In genomic region chr16:85291302-85292148, GRCh38 we compare ENCODE assay signal across 13 cellular contexts.
DNase-seq lines count a peak whose midpoint lies in the region; FAIRE-seq and TF ChIP-seq lines count a peak whose summit lies in the region.
"Had no signal": no experiment of that assay in that cellular context is flagged by ENCODE, and none has a peak within 500 bp of the region (broad histone marks: within the 10 kb centered on the region; RNA-seq: fewer than 3 reads in every experiment).

No MANE protein-coding gene starts in this region.

- H4K20me1 ChIP-seq in H1 (replicated peaks in 1 of 2; ENCODE audit: control insufficient read depth in 1 of 2, insufficient read depth in 2 of 2, low read length in 2 of 2) = peaks cover 5 to 7% of the 10 kb centered on the region in 2 experiments

- TF ChIP-seq POLR2A in Peyer's patch (IDR thresholded peaks at IDR 0.05) = no peak
- no peak for TF ChIP-seq POLR2A in H1 (IDR thresholded peaks at IDR 0.05; ENCODE audit: control extremely low read depth in 1 of 2, low read depth in 2 of 2, low read length in 2 of 2)
- no peak for TF ChIP-seq POLR2A in tibial nerve (IDR thresholded peaks at IDR 0.05)

- no peak overlapping the region for H3K14ac ChIP-seq in H1 (ENCODE audit: insufficient read length)

- H3K4me2 ChIP-seq in H1 (ENCODE audit: insufficient read depth in 1 of 2, low read depth in 2 of 2, low read length in 2 of 2) = no peak overlapping the region; a peak in 1 of 4 replicates

- no peaks in the 10 kb centered on the region; the same call in 1 of the 2 replicates for H3K79me1 ChIP-seq in H1 (ENCODE audit: low read depth, low read length)

- H3K4me1 ChIP-seq in Peyer's patch = peaks cover 0 to 24% (median 0%) of the 10 kb centered on the region in 4 donors
- peaks cover 0 to 12% (median under 1%) of the 10 kb centered on the region in 4 experiments; a peak in 4 of 7 replicates for H3K4me1 ChIP-seq in H1 (replicated peaks in 1 of 4; ENCODE audit: control insufficient read depth in 3 of 4, insufficient read depth in 4 of 4, low read length in 3 of 4)
- H3K4me1 ChIP-seq in tibial nerve = peaks cover 0 to 78% (median 50%) of the 10 kb centered on the region in 4 donors

- POLR2A ChIA-PET in H1 (lab: Charles Lee; ENCODE audit: partially characterized antibody) = no interaction called here

- H3K4ac ChIP-seq in H1 (replicated peaks; ENCODE audit: insufficient read length, low read depth, low read length) = no peak overlapping the region

- H2AFZ ChIP-seq in H1 (ENCODE audit: low read length) = no peak overlapping the region

- CTCF ChIA-PET in H1 (lab: Charles Lee; ENCODE audit: partially characterized antibody) = interaction anchor here (1.0 to 15.8 kb wide), 7 partner anchors 11 to 46 kb away, joined by 3 to 165 read pairs (median 5); no protein-coding TSS in a partner anchor

- H3K4me3 ChIP-seq in Peyer's patch (no peak overlapping the region), H1 (ENCODE audit: extremely low read depth in 1 of 4, insufficient read depth in 2 of 4, low read depth in 3 of 4, low read length in 4 of 4) (no peak overlapping the region), tibial nerve (no peak overlapping the region)
- H3K4me3 ChIP-seq: psoas muscle had no signal

- H3K27ac ChIP-seq in Peyer's patch (peak overlapping the region in 3 of 4 donors; percentile 36 to 75 (median 66)), H1 (ENCODE audit: low read depth, low read length) (no peak overlapping the region), tibial nerve (peak overlapping the region; percentile 60 to 93 (median 76))
- H3K27ac ChIP-seq: psoas muscle had no signal

- H2BK12ac ChIP-seq in H1 (ENCODE audit: low read depth, low read length) = no peak overlapping the region

- DNase-seq in Peyer's patch (peak in 2 of 3 donors; percentile 62 to 74), H1 (ENCODE audit: low read depth in 1 of 2, low spot score in 2 of 2) (no peak), lung microvascular endothelial cell (ENCODE audit: low read depth in 2 of 2) (peak; percentile 32 to 45), tibial nerve (ENCODE audit: low spot score in 2 of 2) (peak in 1 of 2 donors; percentile 52), DMS79 treated with DMSO at 0.1 percent for 48 hours (lab: John Stamatoyannopoulos, UW) (no peak), NCI-H446 (lab: John Stamatoyannopoulos, UW) (no peak), ureter (ENCODE audit: low spot score) (no peak)
- no peak for DNase-seq in activated CD4-positive, alpha-beta T cell treated with anti-CD3 and anti-CD28 coated beads for 1 hour
- DNase-seq: activated T-cell treated with anti-CD3 and anti-CD28 coated beads, Interleukin-2, amount 50 U/mL, for 1 hour; DMS79; NCI-H2171; T-helper 2 cell had no signal

- H4K5ac ChIP-seq in H1 (ENCODE audit: insufficient read length, low read depth, low read length) = no peak overlapping the region

- H3K79me2 ChIP-seq in H1 (ENCODE audit: control insufficient read depth in 1 of 2, insufficient read depth in 2 of 2, low read length in 2 of 2) = no peaks in the 10 kb centered on the region

- no peak overlapping the region for H4K91ac ChIP-seq in H1 (replicated peaks; ENCODE audit: insufficient read length, low read length)

- no peak overlapping the region; the same call in 1 of the 2 replicates for H2BK15ac ChIP-seq in H1 (ENCODE audit: low read length)

- TF ChIP-seq RAD21 in H1 (IDR thresholded peaks at IDR 0.05 in 1 of 2, conservative IDR thresholded peaks at IDR 0.05 in 1 of 2; ENCODE audit: low read depth in 2 of 2, low read length in 2 of 2) = no peak

- H3K9me3 ChIP-seq in Peyer's patch (no peaks in the 10 kb centered on the region), H1 (ENCODE audit: insufficient read depth in 2 of 2, low read depth in 1 of 2, low read length in 1 of 2) (no peaks in the 10 kb centered on the region), tibial nerve (no peaks in the 10 kb centered on the region)
- H3K9me3 ChIP-seq: psoas muscle had no signal

- H2BK120ac ChIP-seq in H1 (replicated peaks; ENCODE audit: low read depth, low read length) = no peak overlapping the region

- no peak overlapping the region for H3K18ac ChIP-seq in H1 (ENCODE audit: extremely low read depth, low read length)

- no peak for FAIRE-seq in H1 (lab: Jason Lieb, UNC)

- H2AK5ac ChIP-seq in H1 (ENCODE audit: low read depth, low read length) = no peak overlapping the region

- H3K36me3 ChIP-seq in Peyer's patch (no peaks in the 10 kb centered on the region), H1 (ENCODE audit: control insufficient read depth in 2 of 4, insufficient read depth in 4 of 4, low read length in 3 of 4) (no peaks in the 10 kb centered on the region), tibial nerve (no peaks in the 10 kb centered on the region)

- TF ChIP-seq EP300 in H1 (IDR thresholded peaks at IDR 0.05; ENCODE audit: borderline replicate concordance in 1 of 2, low read depth in 2 of 2, low read length in 2 of 2) = no peak
- TF ChIP-seq EP300 in tibial nerve (IDR thresholded peaks at IDR 0.05) = peak in 1 of 2 donors; percentile 93

- H3K9ac ChIP-seq in H1 (replicated peaks in 1 of 4; ENCODE audit: extremely low read depth in 1 of 4, low read depth in 3 of 4, low read length in 3 of 4) = no peak overlapping the region

- WGBS in H1 (ENCODE audit: extremely low coverage in 1 of 2, insufficient coverage in 1 of 2, insufficient read length in 1 of 2, insufficient replicate concordance in 2 of 2, low coverage in 1 of 2, low lambda C conversion rate in 2 of 2, missing lambda C conversion rate in 1 of 2), 2 experiments = 57% methylated on average over 20 of the region's 26 CpGs; no CpG with 5 or more reads in 1 of the 2 experiments
- 23 to 35% methylated on average over 21 to 26 of the region's 26 CpGs for WGBS in tibial nerve, 2 donors

- no peak overlapping the region for H2BK5ac ChIP-seq in H1 (ENCODE audit: low read depth, low read length)

- 0 out of 2 replicates have a peak, but pooled peaks cover 1% of the 10 kb centered on the region for H3K23me2 ChIP-seq in H1 (ENCODE audit: low read depth, low read length)

- no peak overlapping the region for H2BK20ac ChIP-seq in H1 (ENCODE audit: low read length)

- H3K56ac ChIP-seq in H1 (replicated peaks; ENCODE audit: insufficient read length, low read depth, low read length) = no peak overlapping the region

- TF ChIP-seq CTCF in Peyer's patch (IDR thresholded peaks at IDR 0.05) = no peak
- TF ChIP-seq CTCF in H1 (IDR thresholded peaks at IDR 0.05; ENCODE audit: control extremely low read depth in 1 of 3, insufficient read depth in 1 of 3, low read depth in 1 of 3, low read length in 3 of 3) = no peak
- no peak for TF ChIP-seq CTCF in tibial nerve (IDR thresholded peaks at IDR 0.05)

- no peaks in the 10 kb centered on the region for H3K27me3 ChIP-seq in Peyer's patch
- H3K27me3 ChIP-seq in H1 (replicated peaks in 1 of 4; ENCODE audit: control insufficient read depth in 3 of 4, extremely low read depth in 1 of 4, insufficient read depth in 3 of 4, low read length in 3 of 4) = no peaks in the 10 kb centered on the region; a peak in 1 of 7 replicates
- H3K27me3 ChIP-seq in tibial nerve = no peaks in the 10 kb centered on the region

- no peak overlapping the region for H3K23ac ChIP-seq in H1 (ENCODE audit: insufficient read length)

- H4K8ac ChIP-seq in H1 (ENCODE audit: extremely low read depth, insufficient read depth, low read length) = no peak overlapping the region

TF ChIP-seq in H1, 55 proteins besides CTCF, POLR2A, EP300 and RAD21:
- TF ChIP-seq ZNF274 (IDR thresholded peaks at IDR 0.05; ENCODE audit: borderline replicate concordance, extremely low read depth, low read length) = no peak
- TF ChIP-seq SIRT6 (IDR thresholded peaks at IDR 0.05; ENCODE audit: low read length) = no peak
- peak in 1 of 2 experiments; percentile 59; a peak in 1 of 4 replicates for TF ChIP-seq HDAC2 (IDR thresholded peaks at IDR 0.05; ENCODE audit: borderline replicate concordance in 1 of 2, low read depth in 2 of 2, low read length in 2 of 2)
- no peak for TF ChIP-seq E2F6 (IDR thresholded peaks at IDR 0.05)
- no peak for TF ChIP-seq RBBP5 (IDR thresholded peaks at IDR 0.05; ENCODE audit: borderline replicate concordance, low read depth, low read length)
- peak; percentile 69 for TF ChIP-seq KDM1A (IDR thresholded peaks at IDR 0.05; ENCODE audit: borderline replicate concordance, low read length)
- no peak for TF ChIP-seq SIX5 (IDR thresholded peaks at IDR 0.05; ENCODE audit: low read depth, low read length)
- TF ChIP-seq TCF12 (IDR thresholded peaks at IDR 0.05; ENCODE audit: low read depth, low read length) = no peak
- no peak for TF ChIP-seq BRCA1 (IDR thresholded peaks at IDR 0.05; ENCODE audit: low read depth, low read length)
- TF ChIP-seq CREB1 (IDR thresholded peaks at IDR 0.05) = no peak
- TF ChIP-seq SP4 (IDR thresholded peaks at IDR 0.05; ENCODE audit: low read length) = no peak
- TF ChIP-seq ATF3 (IDR thresholded peaks at IDR 0.05; ENCODE audit: insufficient read depth, low read depth, low read length) = no peak
- no peak for TF ChIP-seq RNF2 (IDR thresholded peaks at IDR 0.05; ENCODE audit: borderline replicate concordance, low read depth, low read length, missing control alignments, poor library complexity, severe bottlenecking)
- no peak for TF ChIP-seq KDM4A (IDR thresholded peaks at IDR 0.05; ENCODE audit: low read depth, low read length, severe bottlenecking)
TF ChIP-seq in H1: peak in this region for 2.

Comparison
In these comparisons a context has a peak if more than half of its experiments do, and no peak if none do; other contexts are left out.
1. DNase-seq: peak in Peyer's patch (2 of 3) and lung microvascular endothelial cell (2 of 2); none in H1 (0 of 2), DMS79 treated with DMSO at 0.1 percent for 48 hours (single experiment), NCI-H446 (0 of 2), ureter (single experiment) and activated CD4-positive, alpha-beta T cell treated with anti-CD3 and anti-CD28 coated beads for 1 hour (single experiment).